ENCODE assay signal across 8 cellular contexts in genomic region chrX:74535633-74536141, GRCh38.
DNase-seq lines count a peak whose midpoint lies in the region; ATAC-seq and TF ChIP-seq lines count a peak whose summit lies in the region.

No MANE protein-coding gene starts in this region.

- H3K27me3 Mint-ChIP-seq in activated T-helper 1 cell treated with anti-CD3 and anti-CD28 coated beads, Interleukin-12 subunit alpha, Interleukin-12 subunit beta, Interleukin-2, Interleukin-4 antibody, amounts not matched to agents 30 ng/mL and 10 ng/mL and 1 ng/mL, durations not matched to agents 14 hours and 24 hours and 36 hours (ENCODE audit: insufficient read depth) = no peaks in the 10 kb centered on the region
- no peaks in the 10 kb centered on the region for H3K27me3 Mint-ChIP-seq in naive thymus-derived CD4-positive, alpha-beta T cell

- no peaks in the 10 kb centered on the region for H3K36me3 ChIP-seq in naive thymus-derived CD4-positive, alpha-beta T cell (ENCODE audit: control insufficient read depth in 2 of 3, insufficient read depth in 3 of 3, low read length in 3 of 3)
- H3K36me3 ChIP-seq in tibial nerve = no peaks in the 10 kb centered on the region

- no peaks in the 10 kb centered on the region for H3K9me3 ChIP-seq in naive thymus-derived CD4-positive, alpha-beta T cell (ENCODE audit: control insufficient read depth in 2 of 3, low read length in 3 of 3)
- H3K9me3 ChIP-seq in tibial nerve = no peaks in the 10 kb centered on the region

- no peaks in the 10 kb centered on the region for H3K27me3 ChIP-seq in naive thymus-derived CD4-positive, alpha-beta T cell (ENCODE audit: control insufficient read depth in 2 of 2, insufficient read depth in 2 of 2, low read length in 2 of 2)
- peaks cover 0 to 25% of the 10 kb centered on the region in 2 donors for H3K27me3 ChIP-seq in tibial nerve

- H3K4me3 ChIP-seq in naive thymus-derived CD4-positive, alpha-beta T cell (ENCODE audit: low read length) = peak overlapping the region; percentile 63
- H3K4me3 ChIP-seq in tibial nerve = peak overlapping the region; percentile 33 to 60 (median 47)

- H3K9me3 Mint-ChIP-seq in activated T-helper 1 cell treated with anti-CD3 and anti-CD28 coated beads, Interleukin-12 subunit alpha, Interleukin-12 subunit beta, Interleukin-2, Interleukin-4 antibody, amounts not matched to agents 30 ng/mL and 10 ng/mL and 1 ng/mL, durations not matched to agents 14 hours and 24 hours and 36 hours = no peaks in the 10 kb centered on the region
- H3K9me3 Mint-ChIP-seq in naive thymus-derived CD4-positive, alpha-beta T cell = no peaks in the 10 kb centered on the region

- H3K27ac ChIP-seq in naive thymus-derived CD4-positive, alpha-beta T cell (ENCODE audit: low read depth, low read length) = peak overlapping the region; percentile 54
- H3K27ac ChIP-seq in tibial nerve = peak overlapping the region; percentile 68 to 93 (median 86)

- H3K4me1 ChIP-seq in naive thymus-derived CD4-positive, alpha-beta T cell (ENCODE audit: control insufficient read depth in 2 of 2, insufficient read depth in 2 of 2, low read length in 2 of 2) = peaks cover 0 to 3% of the 10 kb centered on the region in 2 donors
- peaks cover 0 to 18% (median 0%) of the 10 kb centered on the region in 4 donors for H3K4me1 ChIP-seq in tibial nerve

- 0 to 20% methylated on average over 10 to 33 of the region's 33 CpGs for WGBS in tibial nerve, 2 donors

- TF ChIP-seq POLR2A in tibial nerve (IDR thresholded peaks at IDR 0.05) = no peak

- intact Hi-C loops in activated T-helper 1 cell treated with anti-CD3 and anti-CD28 coated beads, Interleukin-12 subunit alpha, Interleukin-12 subunit beta, Interleukin-2, Interleukin-4 antibody, amounts not matched to agents 30 ng/mL and 10 ng/mL and 1 ng/mL, durations not matched to agents 14 hours and 24 hours and 36 hours (cut with micrococcal nuclease) = loop anchor here (5.0 to 10.0 kb wide), 2 partner anchors 79 to 243 kb away; partner anchors contain the start of gene RLIM
- intact Hi-C loops in naive thymus-derived CD4-positive, alpha-beta T cell (cut with micrococcal nuclease) = loop anchor here (2.0 to 10.0 kb wide), 7 partner anchors 15 to 1067 kb away; partner anchors contain the start of genes RLIM (in 1 of the 2) and SLC16A2 (in 1 of the 2)

- POLR2A ChIA-PET in naive thymus-derived CD4-positive, alpha-beta T cell (lab: Charles Lee) = no interaction called here

- no peak for TF ChIP-seq CTCF in tibial nerve (IDR thresholded peaks at IDR 0.05)

- H3K27ac Mint-ChIP-seq in activated T-helper 1 cell treated with anti-CD3 and anti-CD28 coated beads, Interleukin-12 subunit alpha, Interleukin-12 subunit beta, Interleukin-2, Interleukin-4 antibody, amounts not matched to agents 30 ng/mL and 10 ng/mL and 1 ng/mL, durations not matched to agents 14 hours and 24 hours and 36 hours = peak overlapping the region; percentile 68
- peak overlapping the region; percentile 51 to 80 (median 65) for H3K27ac Mint-ChIP-seq in naive thymus-derived CD4-positive, alpha-beta T cell

- H3K36me3 Mint-ChIP-seq in activated T-helper 1 cell treated with anti-CD3 and anti-CD28 coated beads, Interleukin-12 subunit alpha, Interleukin-12 subunit beta, Interleukin-2, Interleukin-4 antibody, amounts not matched to agents 30 ng/mL and 10 ng/mL and 1 ng/mL, durations not matched to agents 14 hours and 24 hours and 36 hours (ENCODE audit: low read depth) = no peaks in the 10 kb centered on the region
- H3K36me3 Mint-ChIP-seq in naive thymus-derived CD4-positive, alpha-beta T cell = no peaks in the 10 kb centered on the region

- peak overlapping the region; percentile 73 for H3K4me3 Mint-ChIP-seq in activated T-helper 1 cell treated with anti-CD3 and anti-CD28 coated beads, Interleukin-12 subunit alpha, Interleukin-12 subunit beta, Interleukin-2, Interleukin-4 antibody, amounts not matched to agents 30 ng/mL and 10 ng/mL and 1 ng/mL, durations not matched to agents 14 hours and 24 hours and 36 hours
- peak overlapping the region; percentile 75 to 89 (median 85) for H3K4me3 Mint-ChIP-seq in naive thymus-derived CD4-positive, alpha-beta T cell

- DNase-seq in COLO668 (lab: John Stamatoyannopoulos, UW; ENCODE audit: unreplicated experiment) (peak; percentile 38), NCI-H2171 treated with DMSO at 0.1 percent for 48 hours (lab: John Stamatoyannopoulos, UW) (peak; percentile 57), fibroblast of gingiva (ENCODE audit: low read depth) (peak; percentile 12), tibial nerve (ENCODE audit: low spot score in 2 of 2) (peak; percentile 15)
- DNase-seq in activated T-helper 1 cell treated with anti-CD3 and anti-CD28 coated beads, Interleukin-12 subunit alpha, Interleukin-12 subunit beta, Interleukin-2, Interleukin-4 antibody, amounts not matched to agents 30 ng/mL and 10 ng/mL and 1 ng/mL, durations not matched to agents 14 hours and 24 hours and 36 hours (ENCODE audit: low spot score) = peak; percentile 2
- peak in 6 of 9 donors; percentile 14 to 41 (median 20) for DNase-seq in naive thymus-derived CD4-positive, alpha-beta T cell

- ATAC-seq in GM21367 (IDR thresholded peaks at IDR 0.05; ENCODE audit: unreplicated experiment) = peak; percentile 33
- peak; percentile 63 for ATAC-seq in naive thymus-derived CD4-positive, alpha-beta T cell
- no peak for ATAC-seq in GM18858 (IDR thresholded peaks at IDR 0.05; ENCODE audit: unreplicated experiment)

- peak in 1 of 2 donors; percentile 1 for TF ChIP-seq EP300 in tibial nerve (IDR thresholded peaks at IDR 0.05)

- CTCF ChIA-PET in naive thymus-derived CD4-positive, alpha-beta T cell (lab: Charles Lee) = no interaction called here

- peaks cover 33% of the 10 kb centered on the region for H3K4me1 Mint-ChIP-seq in activated T-helper 1 cell treated with anti-CD3 and anti-CD28 coated beads, Interleukin-12 subunit alpha, Interleukin-12 subunit beta, Interleukin-2, Interleukin-4 antibody, amounts not matched to agents 30 ng/mL and 10 ng/mL and 1 ng/mL, durations not matched to agents 14 hours and 24 hours and 36 hours (ENCODE audit: low read depth)
- peaks cover 0 to 17% (median 7%) of the 10 kb centered on the region in 7 donors for H3K4me1 Mint-ChIP-seq in naive thymus-derived CD4-positive, alpha-beta T cell

Comparison
In these comparisons a context has a peak if more than half of its experiments do, and no peak if none do; other contexts are left out.
1. DNase-seq: peak in every context shown above with its lines; median percentile 57 in NCI-H2171 treated with DMSO at 0.1 percent for 48 hours; 38 in COLO668; 20 in naive thymus-derived CD4-positive, alpha-beta T cell; 15 in tibial nerve; 12 in fibroblast of gingiva; 2 in activated T-helper 1 cell treated with anti-CD3 and anti-CD28 coated beads, Interleukin-12 subunit alpha, Interleukin-12 subunit beta, Interleukin-2, Interleukin-4 antibody, amounts not matched to agents 30 ng/mL and 10 ng/mL and 1 ng/mL, durations not matched to agents 14 hours and 24 hours and 36 hours.